ENCODE assay signal across 8 cellular contexts in genomic region chr12:30795410-30795659, GRCh38. TPM values are rescaled to one million over a fixed set of nuclear protein-coding genes. Genes with fewer than 3 reads are reported as not detected.
DNase-seq lines count a peak whose midpoint lies in the region; ATAC-seq, FAIRE-seq and TF ChIP-seq lines count a peak whose summit lies in the region.

No MANE protein-coding gene starts in this region.

- TF ChIP-seq EP300 in HepG2 (IDR thresholded peaks at IDR 0.05; ENCODE audit: low read depth in 2 of 2, low read length in 2 of 2) (no peak), HepG2 (CRISPR knock-in tag; IDR thresholded peaks at IDR 0.05; ENCODE audit: borderline replicate concordance) (no peak), tibial nerve (IDR thresholded peaks at IDR 0.05) (no peak)

- POLR2A ChIA-PET in HepG2 (lab: Yijun Ruan, JAX) = interaction anchor here (1.1 to 2.4 kb wide), 4 partner anchors 38 to 100 kb away, joined by 3 to 19 read pairs (median 4); partner anchors contain the start of genes CAPRIN2 and IPO8

- no TSS peak for BruUV-seq in HepG2 (replicated peaks; lab: Mats Ljungman, UMichigan)

- CTCF ChIA-PET in HepG2 (lab: Yijun Ruan, JAX; ENCODE audit: low intra/inter-chr PET ratio, low total read pairs) = no interaction called here

- H3K9me3 ChIP-seq in astrocyte (ENCODE audit: insufficient read depth, low read depth, low read length) = no peaks in the 10 kb centered on the region
- no peaks in the 10 kb centered on the region for H3K9me3 ChIP-seq in HepG2 (ENCODE audit: low read length)
- no peaks in the 10 kb centered on the region for H3K9me3 ChIP-seq in tibial nerve

- ATAC-seq in HepG2 = peak; percentile 5
- no peak for ATAC-seq in HG02610 (IDR thresholded peaks at IDR 0.05; ENCODE audit: unreplicated experiment)

- H4K20me1 ChIP-seq in astrocyte (ENCODE audit: insufficient read depth, low read length) (no peaks in the 10 kb centered on the region), HepG2 (ENCODE audit: insufficient read depth, low read length) (no peaks in the 10 kb centered on the region)

- no peak for TF ChIP-seq CTCF in astrocyte (IDR thresholded peaks at IDR 0.05; ENCODE audit: insufficient read depth, low read depth, low read length)
- no peak for TF ChIP-seq CTCF in HepG2 (CRISPR knock-in tag; IDR thresholded peaks at IDR 0.05)
- TF ChIP-seq CTCF in tibial nerve (IDR thresholded peaks at IDR 0.05) = no peak

- no peak overlapping the region for H3K27ac Mint-ChIP-seq in activated CD4-positive, alpha-beta T cell treated with anti-CD3 and anti-CD28 coated beads, Interleukin-2, amount 10 ng/mL, durations not matched to agents 24 days and 14 days
- H3K27ac Mint-ChIP-seq in astrocyte (ENCODE audit: unreplicated experiment) = peak overlapping the region; percentile 90

- H3K4me3 ChIP-seq in astrocyte (ENCODE audit: insufficient read depth, low read depth, low read length) (peak overlapping the region; percentile 75), HepG2 (replicated peaks in 1 of 3; ENCODE audit: insufficient read depth in 1 of 3, low read depth in 2 of 3, low read length in 3 of 3) (peak overlapping the region; percentile 62 to 77 (median 64)), tibial nerve (peak overlapping the region; percentile 54 to 68 (median 62))

- no peak for TF ChIP-seq POLR2A in HepG2 (IDR thresholded peaks at IDR 0.05; ENCODE audit: insufficient read depth in 1 of 2, low read depth in 2 of 2, low read length in 2 of 2)
- TF ChIP-seq POLR2A in tibial nerve (IDR thresholded peaks at IDR 0.05) = no peak

- H3K36me3 ChIP-seq in astrocyte (ENCODE audit: insufficient read depth, low read length) = peaks cover 14% of the 10 kb centered on the region
- no peaks in the 10 kb centered on the region for H3K36me3 ChIP-seq in HepG2 (replicated peaks in 1 of 2; ENCODE audit: control insufficient read depth in 1 of 2, insufficient read depth in 2 of 2, low read length in 2 of 2)
- H3K36me3 ChIP-seq in tibial nerve = peaks cover 0 to 3% (median 0%) of the 10 kb centered on the region in 3 donors

- H2AFZ ChIP-seq in astrocyte (ENCODE audit: low read depth, low read length) (peak overlapping the region; percentile 67), HepG2 (ENCODE audit: low read length) (no peak overlapping the region)

- H3K27me3 Mint-ChIP-seq in activated CD4-positive, alpha-beta T cell treated with anti-CD3 and anti-CD28 coated beads, Interleukin-2, amount 10 ng/mL, durations not matched to agents 24 days and 14 days = peaks cover 50% of the 10 kb centered on the region
- H3K27me3 Mint-ChIP-seq in astrocyte (ENCODE audit: low read depth, unreplicated experiment) = no peaks in the 10 kb centered on the region

- H3K4me2 ChIP-seq in astrocyte (ENCODE audit: low read length) = peak overlapping the region; percentile 96
- H3K4me2 ChIP-seq in HepG2 (ENCODE audit: low read depth, low read length) = peak overlapping the region; percentile 87

- H3K4me1 Mint-ChIP-seq in activated CD4-positive, alpha-beta T cell treated with anti-CD3 and anti-CD28 coated beads, Interleukin-2, amount 10 ng/mL, durations not matched to agents 24 days and 14 days = peaks cover 14% of the 10 kb centered on the region
- peaks cover 20% of the 10 kb centered on the region for H3K4me1 Mint-ChIP-seq in astrocyte (ENCODE audit: low read depth, unreplicated experiment)

- H3K9me3 Mint-ChIP-seq in activated CD4-positive, alpha-beta T cell treated with anti-CD3 and anti-CD28 coated beads, Interleukin-2, amount 10 ng/mL, durations not matched to agents 24 days and 14 days = no peaks in the 10 kb centered on the region
- H3K9me3 Mint-ChIP-seq in astrocyte (ENCODE audit: unreplicated experiment) = no peaks in the 10 kb centered on the region

- no peak for TF ChIP-seq RAD21 in HepG2 (CRISPR knock-in tag; IDR thresholded peaks at IDR 0.05)

- intact Hi-C loops in activated CD4-positive, alpha-beta T cell treated with anti-CD3 and anti-CD28 coated beads, Interleukin-2, amount 10 ng/mL, durations not matched to agents 24 days and 14 days (cut with micrococcal nuclease) = loop anchor here (1.0 kb wide), 1 partner anchor 40 kb away; no protein-coding TSS in a partner anchor
- intact Hi-C loops in HepG2 (cut with micrococcal nuclease; ENCODE audit: unreplicated experiment) = loop anchor here (10.0 kb wide), 1 partner anchor 101 kb away; the partner anchor contains the start of gene IPO8

- WGBS in HepG2 (ENCODE audit: low lambda C conversion rate) = 47% methylated on average over 7 of the region's 14 CpGs
- 13 to 36% methylated on average over 8 of the region's 14 CpGs for WGBS in tibial nerve, 2 donors

- H3K27me3 ChIP-seq in astrocyte (ENCODE audit: insufficient read depth, low read length) = no peaks in the 10 kb centered on the region
- H3K27me3 ChIP-seq in HepG2 (ENCODE audit: control insufficient read depth in 1 of 2, insufficient read depth in 2 of 2, low read length in 2 of 2) = no peaks in the 10 kb centered on the region
- H3K27me3 ChIP-seq in tibial nerve = no peaks in the 10 kb centered on the region

- peak overlapping the region; percentile 99 for H3K27ac ChIP-seq in astrocyte (ENCODE audit: low read depth, low read length)
- no peak overlapping the region for H3K27ac ChIP-seq in HepG2 (ENCODE audit: extremely low read length, insufficient read depth, low read length)
- H3K27ac ChIP-seq in tibial nerve = peak overlapping the region in 3 of 4 donors; percentile 14 to 84 (median 71)

- H3K79me2 ChIP-seq in astrocyte (ENCODE audit: insufficient read depth, low read length) = peaks cover 12% of the 10 kb centered on the region
- H3K79me2 ChIP-seq in HepG2 (ENCODE audit: insufficient read depth, low read length) = no peaks in the 10 kb centered on the region

- H3K36me3 Mint-ChIP-seq in activated CD4-positive, alpha-beta T cell treated with anti-CD3 and anti-CD28 coated beads, Interleukin-2, amount 10 ng/mL, durations not matched to agents 24 days and 14 days (ENCODE audit: low read depth) = no peaks in the 10 kb centered on the region
- H3K36me3 Mint-ChIP-seq in astrocyte (ENCODE audit: low read depth, unreplicated experiment) = peaks cover 2% of the 10 kb centered on the region

- peak overlapping the region; percentile 96 for H3K9ac ChIP-seq in astrocyte (ENCODE audit: low read length)
- peak overlapping the region; percentile 36; the same call in 1 of the 2 replicates for H3K9ac ChIP-seq in HepG2 (ENCODE audit: insufficient read depth, low read depth, low read length)

- FAIRE-seq in astrocyte (lab: Jason Lieb, UNC) (no peak), HepG2 (lab: Jason Lieb, UNC) (no peak)

- peak; percentile 59 for DNase-seq in activated CD4-positive, alpha-beta T cell treated with anti-CD3 and anti-CD28 coated beads, Interleukin-2, amount 10 ng/mL, durations not matched to agents 24 days and 14 days
- no peak for DNase-seq in activated CD4-positive, alpha-beta T cell treated with anti-CD3 and anti-CD28 coated beads for 1 hour
- no peak for DNase-seq in astrocyte (ENCODE audit: low read depth)
- no peak for DNase-seq in HepG2 (ENCODE audit: low spot score)
- no peak for DNase-seq in tibial nerve (ENCODE audit: low spot score in 2 of 2)
- no peak for DNase-seq in NCI-H526 treated with DMSO at 0.1 percent for 48 hours (lab: John Stamatoyannopoulos, UW)
- DNase-seq in activated CD4-positive, alpha-beta T cell treated with anti-CD3 and anti-CD28 coated beads for 48 hours = no peak

- H3K4me1 ChIP-seq in astrocyte (ENCODE audit: insufficient read depth, low read length) (peaks cover 36% of the 10 kb centered on the region), HepG2 (ENCODE audit: insufficient read depth, low read length) (peaks cover 42% of the 10 kb centered on the region), tibial nerve (peaks cover 0 to 29% (median 3%) of the 10 kb centered on the region in 4 donors)

- in situ Hi-C loops in HepG2 (cut with HindIII; ENCODE audit: extremely low pct_ligation_motif_present, low pct_unique_long_range_greater_than_20kb) = no loop called here

- peak overlapping the region; percentile 79 for H3K4me3 Mint-ChIP-seq in activated CD4-positive, alpha-beta T cell treated with anti-CD3 and anti-CD28 coated beads, Interleukin-2, amount 10 ng/mL, durations not matched to agents 24 days and 14 days
- H3K4me3 Mint-ChIP-seq in astrocyte (ENCODE audit: unreplicated experiment) = peak overlapping the region; percentile 88

TF ChIP-seq in HepG2, 621 proteins besides CTCF, POLR2A, EP300 and RAD21 (continues in another document):
- TF ChIP-seq, protein P1, sequence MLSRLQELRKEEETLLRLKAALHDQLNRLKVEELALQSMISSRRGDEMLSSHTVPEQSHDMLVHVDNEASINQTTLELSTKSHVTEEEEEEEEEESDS (CRISPR knock-in tag; IDR thresholded peaks at IDR 0.05; ENCODE audit: borderline replicate concordance) = no peak

RNA-seq across cellular contexts. Expression of gene CAPRIN2, which starts 40.6 kb away (rescaled TPM):
- total RNA-seq in activated CD4-positive, alpha-beta T cell treated with anti-CD3 and anti-CD28 coated beads, Interleukin-2, amount 10 ng/mL, durations not matched to agents 24 days and 14 days = 8.6 and 12.2 TPM in 2 replicates
- total RNA-seq in astrocyte (20.2 and 23.1 TPM in 2 replicates), HepG2 (2016; rRNA removed; fragmentation: Illumina TruSeq; extraction: Trizol) (12.0 and 21.7 TPM in 2 replicates), tibial nerve (10 to 100 TPM; 20.8 to 71.7 (median 46.2) TPM)
- total RNA-seq in HepG2 (2016; cell fraction: cytosol; rRNA removed; fragmentation: Illumina TruSeq; extraction: Trizol; ENCODE audit: low read depth) = 23.4 and 24.3 TPM in 2 replicates
- total RNA-seq in HepG2 (2016; cell fraction: insoluble cytoplasmic fraction; rRNA removed; fragmentation: Illumina TruSeq; extraction: Trizol) = 14.1 and 22.8 TPM in 2 replicates
- total RNA-seq in HepG2 (2016; cell fraction: membrane; rRNA removed; fragmentation: Illumina TruSeq; extraction: Trizol) = 20.0 and 22.6 TPM in 2 replicates
- 43.3 and 48.9 TPM in 2 replicates for total RNA-seq in HepG2 (2016; cell fraction: nucleus; rRNA removed; fragmentation: Illumina TruSeq; extraction: Trizol)
- polyA plus RNA-seq in HepG2 (2011; rRNA removed) = 25.7 and 30.6 TPM in 2 replicates
- 4.9 and 5.5 TPM in 2 replicates for polyA plus RNA-seq in HepG2 (2011; cell fraction: cytosol; rRNA removed)
- polyA plus RNA-seq in HepG2 (2011; cell fraction: nucleus; rRNA removed) = 102 and 115 TPM in 2 replicates
- polyA plus RNA-seq in HepG2 (2012) = 15.7 and 23.2 TPM in 2 replicates
- polyA plus RNA-seq in HepG2 (2016; cell fraction: cytosol; fragmentation: Illumina TruSeq; extraction: Trizol; ENCODE audit: low read depth) = 1.3 and 1.7 TPM in 2 replicates
- 9.7 and 12.3 TPM in 2 replicates for polyA plus RNA-seq in HepG2 (2016; cell fraction: insoluble cytoplasmic fraction; fragmentation: Illumina TruSeq; extraction: Trizol; ENCODE audit: low read depth)
- 4.0 and 4.7 TPM in 2 replicates for polyA plus RNA-seq in HepG2 (2016; cell fraction: membrane; fragmentation: Illumina TruSeq; extraction: Trizol; ENCODE audit: low read depth)
- 105 and 125 TPM in 2 replicates for polyA plus RNA-seq in HepG2 (2016; cell fraction: nucleus; fragmentation: Illumina TruSeq; extraction: Trizol; ENCODE audit: insufficient read depth, low read depth)
- polyA minus RNA-seq in HepG2 (2011; rRNA and poly(A)+ RNA removed; ENCODE audit: low replicate concordance) = 7.2 and 8.3 TPM in 2 replicates
- polyA minus RNA-seq in HepG2 (2011; cell fraction: cytosol; rRNA and poly(A)+ RNA removed) = 7.0 and 7.4 TPM in 2 replicates
- polyA minus RNA-seq in HepG2 (2011; cell fraction: nucleus; rRNA and poly(A)+ RNA removed) = 66.3 and 86.5 TPM in 2 replicates
